In genomic region chr9:125407974-125408900, GRCh38 we compare ENCODE assay signal across 8 cellular contexts.
DNase-seq lines count a peak whose midpoint lies in the region; ATAC-seq and TF ChIP-seq lines count a peak whose summit lies in the region.

No MANE protein-coding gene starts in this region.

- peaks cover 10% of the 10 kb centered on the region for H3K4me1 Mint-ChIP-seq in activated CD4-positive, alpha-beta memory T cell treated with anti-CD3 and anti-CD28 coated beads for 36 hours (ENCODE audit: low read depth)

- POLR2A ChIA-PET in activated CD4-positive, alpha-beta memory T cell treated with anti-CD3 and anti-CD28 coated beads for 36 hours (lab: Charles Lee): interaction anchor here (0.5 to 1.0 kb wide), 2 partner anchors 114 to 161 kb away, joined by 3 read pairs; no protein-coding TSS in a partner anchor

- H3K27ac ChIP-seq in lung (ENCODE audit: low read depth in 1 of 2, low read length in 1 of 2): peak overlapping the region in 1 of 2 donors; percentile 26

- H3K9me3 Mint-ChIP-seq in activated CD4-positive, alpha-beta memory T cell treated with anti-CD3 and anti-CD28 coated beads for 36 hours: no peaks in the 10 kb centered on the region

- ATAC-seq in HG02885 (IDR thresholded peaks at IDR 0.05; ENCODE audit: poor library complexity, unreplicated experiment) (peak; percentile 78), lung (ENCODE audit: insufficient read depth, low FRiP score) (peak; percentile 84), GM19467 (IDR thresholded peaks at IDR 0.05; ENCODE audit: unreplicated experiment) (no peak)

- H3K36me3 ChIP-seq in lung (ENCODE audit: control insufficient read depth in 2 of 2, insufficient read depth in 2 of 2, low read length in 2 of 2): no peaks in the 10 kb centered on the region

- CTCF ChIA-PET in activated CD4-positive, alpha-beta memory T cell treated with anti-CD3 and anti-CD28 coated beads for 36 hours (lab: Charles Lee): interaction anchor here (0.5 to 2.3 kb wide), 52 partner anchors 8 to 1174 kb away, joined by 3 to 27 read pairs (median 4); partner anchors contain the start of genes MAPKAP1 and WDR38

- peaks cover 0 to 4% of the 10 kb centered on the region in 2 donors for H3K9me3 ChIP-seq in lung (ENCODE audit: control insufficient read depth in 2 of 2, insufficient read depth in 1 of 2, low read length in 1 of 2)

- H3K4me1 ChIP-seq in lung (ENCODE audit: control insufficient read depth in 2 of 2, insufficient read depth in 2 of 2, low read length in 2 of 2): peaks cover 0 to 8% of the 10 kb centered on the region in 2 donors

- peak overlapping the region; percentile 53 for H3K4me3 ChIP-seq in lung

- H3K27ac Mint-ChIP-seq in activated CD4-positive, alpha-beta memory T cell treated with anti-CD3 and anti-CD28 coated beads for 36 hours: no peak overlapping the region

- H3K27me3 ChIP-seq in lung (ENCODE audit: control insufficient read depth, insufficient read depth): no peaks in the 10 kb centered on the region

- H3K27me3 Mint-ChIP-seq in activated CD4-positive, alpha-beta memory T cell treated with anti-CD3 and anti-CD28 coated beads for 36 hours: peaks cover 24% of the 10 kb centered on the region

- DNase-seq in GDM1 (lab: John Stamatoyannopoulos, UW) (peak; percentile 50), NCI-H510A (lab: John Stamatoyannopoulos, UW) (peak; percentile 48), ecto neural progenitor cell (ENCODE audit: low spot score) (peak; percentile 90), lung (ENCODE audit: low spot score) (peak; percentile 74)
- peak; percentile 82 for DNase-seq in activated CD4-positive, alpha-beta memory T cell treated with anti-CD3 and anti-CD28 coated beads for 36 hours
- peak; percentile 22 to 78 (median 39) for DNase-seq in stimulated activated CD4-positive, alpha-beta T cell treated with anti-CD3 and anti-CD28 coated beads, TNF-alpha, amount 100 ng/mL, for 1 hour (ENCODE audit: low read depth in 3 of 3, low spot score in 1 of 3)

- 5% methylated on average over 74 to 104 of the region's 104 CpGs for WGBS in lung, 2 donors

- peak; percentile 81 for TF ChIP-seq CTCF in lung (IDR thresholded peaks at IDR 0.05; ENCODE audit: control extremely low read depth, extremely low read depth)

- peak overlapping the region; percentile 52 for H3K4me3 Mint-ChIP-seq in activated CD4-positive, alpha-beta memory T cell treated with anti-CD3 and anti-CD28 coated beads for 36 hours

- intact Hi-C loops in activated CD4-positive, alpha-beta memory T cell treated with anti-CD3 and anti-CD28 coated beads for 36 hours (cut with micrococcal nuclease): loop anchor here (1.0 to 10.0 kb wide), 4 partner anchors 223 to 1084 kb away; no protein-coding TSS in a partner anchor

- no peaks in the 10 kb centered on the region for H3K36me3 Mint-ChIP-seq in activated CD4-positive, alpha-beta memory T cell treated with anti-CD3 and anti-CD28 coated beads for 36 hours

Comparison
In these comparisons a context has a peak if more than half of its experiments do, and no peak if none do; other contexts are left out.
1. DNase-seq: peak in every context shown above with its lines; median percentile 90 in ecto neural progenitor cell; 82 in activated CD4-positive, alpha-beta memory T cell treated with anti-CD3 and anti-CD28 coated beads for 36 hours; 74 in lung; 50 in GDM1; 48 in NCI-H510A; 39 in stimulated activated CD4-positive, alpha-beta T cell treated with anti-CD3 and anti-CD28 coated beads, TNF-alpha, amount 100 ng/mL, for 1 hour.